ENCODE assay signal across 28 cellular contexts in the genomic region with DNA sequence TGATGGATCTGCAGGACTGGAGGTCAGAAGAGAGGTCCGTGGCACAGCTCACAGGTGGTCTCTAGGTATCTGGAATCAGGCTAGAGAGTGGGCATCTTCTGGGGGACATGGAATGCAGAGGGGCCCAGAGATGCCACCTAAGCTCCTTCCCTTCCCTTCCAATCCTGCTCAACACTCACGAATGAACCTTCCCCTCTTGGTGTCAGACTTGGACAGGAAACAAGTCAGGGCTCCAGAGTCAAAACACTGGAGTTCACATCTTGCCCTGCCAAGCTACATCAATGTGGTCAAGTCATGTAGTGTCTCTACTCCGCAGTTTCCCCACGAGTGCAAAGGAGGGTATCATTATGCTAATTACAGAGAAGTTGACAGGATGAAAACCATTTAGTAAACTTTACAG. TPM values are rescaled to one million over a fixed set of nuclear protein-coding genes. Genes with fewer than 3 reads are reported as not detected.
DNase-seq lines count a peak whose midpoint lies in the region; ATAC-seq, FAIRE-seq and TF ChIP-seq lines count a peak whose summit lies in the region.
"Had no signal": no experiment of that assay in that cellular context is flagged by ENCODE, and none has a peak within 500 bp of the region (broad histone marks: within the 10 kb centered on the region; RNA-seq: fewer than 3 reads in every experiment).

No MANE protein-coding gene starts in this region.

- H3K4me3 ChIP-seq in Loucy (ENCODE audit: low read length, poor library complexity, severe bottlenecking) (no peak overlapping the region), K562 (no peak overlapping the region), osteoblast (ENCODE audit: insufficient read depth, low read length) (no peak overlapping the region), body of pancreas (no peak overlapping the region)
- H3K4me3 ChIP-seq: GM23248, SJCRH30 had no signal

- H3K27ac ChIP-seq in K562 (ENCODE audit: extremely low read depth, low read depth, low read length), result no peak overlapping the region
- H3K27ac ChIP-seq in osteoblast (ENCODE audit: low read depth, low read length), result no peak overlapping the region
- H3K27ac ChIP-seq in body of pancreas, result no peak overlapping the region
- H3K27ac ChIP-seq: GM23248, KMS-11, SJCRH30 had no signal

- DNase-seq in D341Med (ENCODE audit: low spot score) (peak; percentile 8), K562 (ENCODE audit: extremely low read depth in 1 of 4, low spot score in 3 of 4) (no peak), osteoblast (ENCODE audit: insufficient read length, low spot score, missing footprints) (peak; percentile 62), NCI-H128 (lab: John Stamatoyannopoulos, UW; ENCODE audit: unreplicated experiment) (no peak), body of pancreas (no peak)
- DNase-seq: C1 segment of cervical spinal cord; CD4-positive, alpha-beta memory T cell; COR-L47; DMS 273 treated with DMSO at 0.1 percent for 48 hours; DMS79; EL; GF-D8; GM23248; H7; NCI-H1048; NCI-H1436; NCI-H187 treated with DMSO at 0.1 percent for 48 hours; NCI-H2171 treated with DMSO at 0.1 percent for 48 hours; NCI-H345; NCI-H524; NCI-H774; SJCRH30 had no signal

- no peak overlapping the region for H3K4me2 ChIP-seq in Loucy (ENCODE audit: low read depth, low read length, poor library complexity, severe bottlenecking)
- no peak overlapping the region for H3K4me2 ChIP-seq in K562 (ENCODE audit: insufficient read depth, low read length)
- no peak overlapping the region for H3K4me2 ChIP-seq in osteoblast (ENCODE audit: insufficient read depth, low read length)
- H3K4me2 ChIP-seq: KMS-11 had no signal

- FAIRE-seq in K562 (lab: Jason Lieb, UNC), result peak; percentile 52
- FAIRE-seq: GM12892 had no signal

- H4K20me1 ChIP-seq in Loucy (ENCODE audit: insufficient read depth, low read length, poor library complexity, severe bottlenecking) (no peaks in the 10 kb centered on the region), K562 (replicated peaks; ENCODE audit: control insufficient read depth, insufficient read depth, low read length) (no peaks in the 10 kb centered on the region), osteoblast (ENCODE audit: insufficient read depth, low read length) (no peaks in the 10 kb centered on the region)

- WGBS in K562 (ENCODE audit: insufficient coverage, low coverage, missing lambda C conversion rate), result 0% methylated on average over 4 of the region's 4 CpGs
- 29 to 31% methylated on average over 4 of the region's 4 CpGs for WGBS in body of pancreas, 2 donors

- intact Hi-C loops in K562 (cut with micrococcal nuclease) (no loop called here), body of pancreas (cut with DNase I) (no loop called here)

- no TSS peak for BruUV-seq in K562 (replicated peaks; lab: Mats Ljungman, UMichigan)

- H3K4me1 ChIP-seq in Loucy (ENCODE audit: insufficient read depth, low read length, poor library complexity, severe bottlenecking) (no peaks in the 10 kb centered on the region), K562 (replicated peaks in 1 of 2; ENCODE audit: control insufficient read depth in 2 of 2, insufficient read depth in 2 of 2, low read length in 2 of 2) (no peaks in the 10 kb centered on the region; a peak in 1 of 5 replicates), osteoblast (ENCODE audit: insufficient read depth, low read length) (no peaks in the 10 kb centered on the region), body of pancreas (no peaks in the 10 kb centered on the region)
- H3K4me1 ChIP-seq: SJCRH30 had no signal

- TF ChIP-seq CTCF in Loucy (conservative IDR thresholded peaks at IDR 0.05; ENCODE audit: low read length), result no peak
- TF ChIP-seq CTCF in K562 (IDR thresholded peaks at IDR 0.05 in 2 of 3, conservative IDR thresholded peaks at IDR 0.05 in 1 of 3; ENCODE audit: insufficient read depth in 2 of 3, low read depth in 1 of 3, low read length in 3 of 3), result peak in 1 of 3 experiments; percentile 24; a peak in 2 of 6 replicates
- TF ChIP-seq CTCF in osteoblast (IDR thresholded peaks at IDR 0.05; ENCODE audit: extremely low read depth, low read depth, low read length), result no peak
- no peak for TF ChIP-seq CTCF in body of pancreas (IDR thresholded peaks at IDR 0.05)

- TF ChIP-seq EP300 in K562 (IDR thresholded peaks at IDR 0.05; ENCODE audit: low read length), result no peak

- no peak for TF ChIP-seq RAD21 in K562 (CRISPR knock-in tag; conservative IDR thresholded peaks at IDR 0.05 in 1 of 2, IDR thresholded peaks at IDR 0.05 in 1 of 2)

- no peak for ATAC-seq in K562
- no peak for ATAC-seq in body of pancreas
- no peak for ATAC-seq in GM21367 (IDR thresholded peaks at IDR 0.05; ENCODE audit: unreplicated experiment)
- ATAC-seq: Right ventricle myocardium inferior, SK-N-SH treated with all-trans-retinoic acid at 6 μM for 48 hours had no signal

- H3K27me3 ChIP-seq in Loucy (ENCODE audit: insufficient read depth, low read length, poor library complexity, severe bottlenecking), result no peaks in the 10 kb centered on the region
- H3K27me3 ChIP-seq in K562 (ENCODE audit: control insufficient read depth in 2 of 2, insufficient read depth in 2 of 2, low read length in 2 of 2), result peaks cover 0 to 15% of the 10 kb centered on the region in 2 experiments; a peak in 2 of 5 replicates
- no peaks in the 10 kb centered on the region for H3K27me3 ChIP-seq in osteoblast (ENCODE audit: insufficient read depth, low read length)
- H3K27me3 ChIP-seq in body of pancreas, result no peaks in the 10 kb centered on the region
- H3K27me3 ChIP-seq: SJCRH30 had no signal

- H3K9me3 ChIP-seq in Loucy (ENCODE audit: insufficient read depth, low read depth, low read length) (no peaks in the 10 kb centered on the region), K562 (replicated peaks; ENCODE audit: control insufficient read depth, insufficient read depth, low read depth, low read length) (no peaks in the 10 kb centered on the region), osteoblast (ENCODE audit: low read depth, low read length) (no peaks in the 10 kb centered on the region), body of pancreas (no peaks in the 10 kb centered on the region)
- H3K9me3 ChIP-seq: SJCRH30 had no signal

- in situ Hi-C loops in K562 (cut with MboI), result no loop called here

- TF ChIP-seq POLR2A in K562 (conservative IDR thresholded peaks at IDR 0.05), result no peak
- TF ChIP-seq POLR2A in body of pancreas (IDR thresholded peaks at IDR 0.05), result no peak

- H3K79me2 ChIP-seq in Loucy (ENCODE audit: insufficient read depth, low read length) (no peaks in the 10 kb centered on the region), K562 (ENCODE audit: control insufficient read depth, insufficient read depth, low read length) (no peaks in the 10 kb centered on the region), osteoblast (ENCODE audit: insufficient read depth, low read length) (no peaks in the 10 kb centered on the region)

- POLR2A ChIA-PET in K562 (lab: Yijun Ruan, JAX), result interaction anchor here (0.6 kb wide), 1 partner anchor 9 kb away, joined by 3 read pairs; no protein-coding TSS in a partner anchor

- H2AFZ ChIP-seq in Loucy (ENCODE audit: low read length), result peak overlapping the region; percentile 2; the same call in 1 of the 2 replicates
- H2AFZ ChIP-seq in K562 (ENCODE audit: low read depth, low read length), result no peak overlapping the region
- no peak overlapping the region for H2AFZ ChIP-seq in osteoblast (ENCODE audit: low read length)
- H2AFZ ChIP-seq: GM23248 had no signal

- H3K9me1 ChIP-seq in K562 (ENCODE audit: control insufficient read depth, insufficient read depth, low read length), result no peaks in the 10 kb centered on the region

- CTCF ChIA-PET in K562 (lab: Yijun Ruan, JAX; ENCODE audit: low intra/inter-chr PET ratio), result interaction anchor here (1.1 kb wide), 1 partner anchor 115 kb away, joined by 3 read pairs; no protein-coding TSS in a partner anchor

- H3K9ac ChIP-seq in Loucy (ENCODE audit: low read depth, low read length, poor library complexity, severe bottlenecking) (no peak overlapping the region), K562 (ENCODE audit: insufficient read depth in 1 of 2, low read depth in 2 of 2, low read length in 2 of 2) (no peak overlapping the region)
- H3K9ac ChIP-seq: GM23248, KMS-11 had no signal

- no peaks in the 10 kb centered on the region for H3K36me3 ChIP-seq in Loucy (ENCODE audit: insufficient read depth, low read length)
- no peaks in the 10 kb centered on the region for H3K36me3 ChIP-seq in K562 (ENCODE audit: control insufficient read depth, insufficient read depth, low read length)
- no peaks in the 10 kb centered on the region for H3K36me3 ChIP-seq in osteoblast (ENCODE audit: insufficient read depth, low read length)
- H3K36me3 ChIP-seq in body of pancreas (replicated peaks in 1 of 2; ENCODE audit: insufficient read depth in 1 of 2, low read depth in 2 of 2), result no peaks in the 10 kb centered on the region
- H3K36me3 ChIP-seq: SJCRH30 had no signal

- H3K9me2 ChIP-seq in Loucy (replicated peaks; ENCODE audit: low read depth, low read length), result no peaks in the 10 kb centered on the region

- H3F3A ChIP-seq in Loucy (ENCODE audit: low read depth), result no peaks in the 10 kb centered on the region

RNA-seq across cellular contexts. Expression of a gene that starts 16.0 kb away (rescaled TPM):
- total RNA-seq in K562 (2011; cell fraction: chromatin; rRNA removed; ENCODE audit: low replicate concordance), result 0.93 and 1.2 TPM in 2 replicates
- 0.53 and 1.2 TPM in 2 replicates for total RNA-seq in K562 (2011; cell fraction: nucleolus; rRNA removed)
- 0.66 and 2.4 TPM in 2 replicates for total RNA-seq in K562 (2011; cell fraction: nucleoplasm; rRNA removed)
- total RNA-seq in K562 (2014; rRNA removed), result 0.23 and 0.29 TPM in 2 replicates
- 0.11 and 0.16 TPM in 2 replicates for total RNA-seq in K562 (2014; rRNA removed; fragmentation: Illumina TruSeq; extraction: Trizol)
- total RNA-seq in K562 (2015; rRNA removed; fragmentation: Illumina TruSeq; extraction: Trizol), result 0.08 TPM in 1 of 2 replicates, not detected in the other
- total RNA-seq in K562 (2021), result 2.6 and 2.7 TPM in 2 replicates
- polyA plus RNA-seq in K562 (2011; rRNA removed), result 0.36 and 1.4 TPM in 2 replicates
- 0.83 and 1.5 TPM in 2 replicates for polyA plus RNA-seq in K562 (2011; cell fraction: cytosol; rRNA removed)
- 1.00 and 1.8 TPM in 2 replicates for polyA plus RNA-seq in K562 (2011; cell fraction: nucleus; rRNA removed)
- 1.4 and 3.2 TPM in 2 replicates for polyA plus RNA-seq in K562 (2012)
- polyA plus RNA-seq in K562 (2014; fragmentation: Illumina TruSeq; extraction: Trizol), result 2.4 and 3.0 TPM in 2 replicates
- under 1 TPM; 0.28 to 0.38 TPM for polyA plus RNA-seq in K562 (2014; fragmentation: Nextera tagmentation; extraction: Ambion mirVana)
- polyA plus RNA-seq in K562 (2014; rRNA removed), result 0.61 and 1.8 TPM in 2 replicates
- polyA minus RNA-seq in K562 (2011; rRNA and poly(A)+ RNA removed), result 0.42 and 0.77 TPM in 2 replicates
- 1.3 and 1.4 TPM in 2 replicates for polyA minus RNA-seq in K562 (2011; cell fraction: cytosol; rRNA and poly(A)+ RNA removed)
- polyA minus RNA-seq in K562 (2011; cell fraction: nucleus; rRNA and poly(A)+ RNA removed), result 0.27 and 0.44 TPM in 2 replicates
- total RNA-seq in osteoblast, result 0.29 TPM in 1 of 2 replicates, not detected in the other
- under 1 TPM; 0.26 to 0.33 TPM for total RNA-seq in body of pancreas
- total RNA-seq: CD4-positive, alpha-beta memory T cell; GM23248 had no signal
- polyA plus RNA-seq: CD4-positive, alpha-beta memory T cell had no signal

RNA-seq across cellular contexts. Expression of a gene that starts 34.0 kb away (rescaled TPM):
- total RNA-seq in K562 (2011; cell fraction: chromatin; rRNA removed; ENCODE audit: low replicate concordance), result 111 and 178 TPM in 2 replicates
- total RNA-seq in K562 (2011; cell fraction: nucleolus; rRNA removed), result 129 and 141 TPM in 2 replicates
- total RNA-seq in K562 (2011; cell fraction: nucleoplasm; rRNA removed), result 141 and 143 TPM in 2 replicates
- total RNA-seq in K562 (2014; rRNA removed), result 16.6 and 19.6 TPM in 2 replicates
- 6.1 and 7.9 TPM in 2 replicates for total RNA-seq in K562 (2014; rRNA removed; fragmentation: Illumina TruSeq; extraction: Trizol)
- 9.1 and 11.5 TPM in 2 replicates for total RNA-seq in K562 (2015; rRNA removed; fragmentation: Illumina TruSeq; extraction: Trizol)
- 16.8 and 21.7 TPM in 2 replicates for total RNA-seq in K562 (2021)
- polyA plus RNA-seq in K562 (2011; rRNA removed), result 25.5 and 33.4 TPM in 2 replicates
- polyA plus RNA-seq in K562 (2011; cell fraction: cytosol; rRNA removed), result 20.7 and 25.2 TPM in 2 replicates
- polyA plus RNA-seq in K562 (2011; cell fraction: nucleus; rRNA removed), result 89.5 and 138 TPM in 2 replicates
- polyA plus RNA-seq in K562 (2012), result 13.5 and 20.7 TPM in 2 replicates
- polyA plus RNA-seq in K562 (2014; fragmentation: Illumina TruSeq; extraction: Trizol), result 10.5 and 14.8 TPM in 2 replicates
- 1 to 10 TPM; 1.1 to 1.5 TPM for polyA plus RNA-seq in K562 (2014; fragmentation: Nextera tagmentation; extraction: Ambion mirVana)
- 34.0 and 37.9 TPM in 2 replicates for polyA plus RNA-seq in K562 (2014; rRNA removed)
- polyA minus RNA-seq in K562 (2011; rRNA and poly(A)+ RNA removed), result 4.6 and 7.2 TPM in 2 replicates
- 6.5 and 6.6 TPM in 2 replicates for polyA minus RNA-seq in K562 (2011; cell fraction: cytosol; rRNA and poly(A)+ RNA removed)
- 20.7 TPM in 2 replicates for polyA minus RNA-seq in K562 (2011; cell fraction: nucleus; rRNA and poly(A)+ RNA removed)
- 6.2 and 9.4 TPM in 2 replicates for total RNA-seq in osteoblast
- not detected for total RNA-seq in body of pancreas
- polyA plus RNA-seq: CD4-positive, alpha-beta memory T cell had no signal

RNA-seq across cellular contexts. Expression of a gene that starts 50.3 kb away (rescaled TPM):
- total RNA-seq in K562 (2011; cell fraction: chromatin; rRNA removed; ENCODE audit: low replicate concordance), result 5.7 and 15.8 TPM in 2 replicates
- 8.3 and 10.5 TPM in 2 replicates for total RNA-seq in K562 (2011; cell fraction: nucleolus; rRNA removed)
- 7.6 and 8.9 TPM in 2 replicates for total RNA-seq in K562 (2011; cell fraction: nucleoplasm; rRNA removed)
- 4.9 and 7.0 TPM in 2 replicates for total RNA-seq in K562 (2014; rRNA removed)
- total RNA-seq in K562 (2014; rRNA removed; fragmentation: Illumina TruSeq; extraction: Trizol), result 3.6 and 3.8 TPM in 2 replicates
- total RNA-seq in K562 (2015; rRNA removed; fragmentation: Illumina TruSeq; extraction: Trizol), result 5.2 and 5.7 TPM in 2 replicates
- total RNA-seq in K562 (2021), result 6.7 and 8.8 TPM in 2 replicates
- 5.6 and 6.1 TPM in 2 replicates for polyA plus RNA-seq in K562 (2011; rRNA removed)
- 7.1 and 11.5 TPM in 2 replicates for polyA plus RNA-seq in K562 (2011; cell fraction: cytosol; rRNA removed)
- 6.8 and 9.9 TPM in 2 replicates for polyA plus RNA-seq in K562 (2011; cell fraction: nucleus; rRNA removed)
- 6.2 and 7.5 TPM in 2 replicates for polyA plus RNA-seq in K562 (2012)
- polyA plus RNA-seq in K562 (2014; fragmentation: Illumina TruSeq; extraction: Trizol), result 6.3 and 7.6 TPM in 2 replicates
- polyA plus RNA-seq in K562 (2014; fragmentation: Nextera tagmentation; extraction: Ambion mirVana), result under 1 TPM; 0.24 to 0.53 TPM
- polyA plus RNA-seq in K562 (2014; rRNA removed), result 4.8 and 5.5 TPM in 2 replicates
- polyA minus RNA-seq in K562 (2011; rRNA and poly(A)+ RNA removed), result 4.5 and 5.5 TPM in 2 replicates
- 5.6 and 5.7 TPM in 2 replicates for polyA minus RNA-seq in K562 (2011; cell fraction: cytosol; rRNA and poly(A)+ RNA removed)
- polyA minus RNA-seq in K562 (2011; cell fraction: nucleus; rRNA and poly(A)+ RNA removed), result 3.0 and 4.1 TPM in 2 replicates
- total RNA-seq in osteoblast, result 38.3 and 41.6 TPM in 2 replicates
- 1 to 10 TPM; 7.0 to 9.9 TPM for total RNA-seq in body of pancreas

Comparison
In these comparisons a context has a peak if more than half of its experiments do, and no peak if none do; other contexts are left out.
1. DNase-seq: peak in D341Med (single experiment) and osteoblast (single experiment); none in K562 (0 of 4), NCI-H128 (single experiment) and body of pancreas (0 of 4).